Comparison of ENCODE assay signal across 8 cellular contexts in the genomic region with DNA sequence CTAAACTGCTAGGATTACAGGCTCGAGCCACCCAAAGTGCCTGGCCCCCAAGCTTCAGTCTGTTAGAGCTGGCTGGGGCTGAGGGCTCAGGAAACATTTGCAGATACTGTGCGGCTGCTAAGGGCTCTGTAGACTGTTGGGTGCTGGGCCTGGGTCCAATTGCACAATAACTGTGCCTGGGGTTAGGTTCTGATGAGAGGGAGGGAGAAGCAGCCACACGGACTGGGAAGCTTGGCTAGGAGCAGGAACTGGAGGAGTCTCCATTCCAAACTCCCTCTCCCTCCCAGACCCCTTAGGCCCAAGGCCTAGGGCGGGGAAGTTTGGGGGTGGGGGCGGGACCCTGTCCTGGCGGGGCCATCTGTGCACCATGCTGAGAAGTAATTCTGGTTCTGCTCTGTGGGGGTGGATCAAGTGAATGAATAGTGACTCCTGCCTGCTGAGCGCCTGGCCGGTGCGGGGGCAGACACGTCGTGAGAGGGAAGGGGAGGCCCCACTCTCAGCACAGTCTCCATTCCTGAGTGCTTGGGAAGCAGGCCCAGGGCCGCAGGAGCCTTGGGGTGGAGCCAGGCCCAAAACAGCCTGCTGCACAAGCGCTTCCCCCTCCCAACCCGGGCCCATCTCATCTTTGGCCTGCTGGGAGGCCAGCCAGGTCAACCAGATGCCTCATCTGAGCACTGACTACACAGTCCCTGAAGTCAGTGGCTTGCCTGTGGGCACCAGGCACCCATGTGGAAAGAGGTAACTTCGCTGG. TPM values are rescaled to one million over a fixed set of nuclear protein-coding genes. Genes with fewer than 3 reads are reported as not detected.
A peak's percentile ranks its signal among the peaks of the same experiment; 100 is the strongest.
DNase-seq lines count a peak whose midpoint lies in the region; ATAC-seq and TF ChIP-seq lines count a peak whose summit lies in the region.

No MANE protein-coding gene starts in this region.

- no peak overlapping the region for H3K4me3 ChIP-seq in prostate gland

- ATAC-seq in activated T-helper 17 cell treated with anti-CD3 and anti-CD28 coated beads, Interleukin-2, amount 50 U/mL, for 72 hours (replicated peaks): no peak
- ATAC-seq in left cardiac atrium (peak; percentile 78 to 80), GM21786 (IDR thresholded peaks at IDR 0.05; ENCODE audit: unreplicated experiment) (no peak), HG02642 (IDR thresholded peaks at IDR 0.05; ENCODE audit: poor library complexity, unreplicated experiment) (no peak), GM18498 (IDR thresholded peaks at IDR 0.05; ENCODE audit: unreplicated experiment) (no peak)

- H3K27me3 Mint-ChIP-seq in activated CD4-positive, alpha-beta T cell treated with anti-CD3 and anti-CD28 coated beads, Interleukin-2, amount 10 ng/mL, durations not matched to agents 24 days and 14 days: peaks cover 18% of the 10 kb centered on the region
- peaks cover 22% of the 10 kb centered on the region for H3K27me3 Mint-ChIP-seq in activated T-helper 17 cell treated with anti-CD3 and anti-CD28 coated beads, Interleukin-2, amount 50 U/mL, for 72 hours

- no peak for TF ChIP-seq POLR2A in prostate gland (IDR thresholded peaks at IDR 0.05)

- H3K27ac ChIP-seq in prostate gland: peak overlapping the region; percentile 25 to 37

- intact Hi-C loops in activated CD4-positive, alpha-beta T cell treated with anti-CD3 and anti-CD28 coated beads, Interleukin-2, amount 10 ng/mL, durations not matched to agents 24 days and 14 days (cut with micrococcal nuclease): no loop called here
- intact Hi-C loops in left cardiac atrium (cut with DNase I) (no loop called here), prostate gland (cut with DNase I) (no loop called here)

- no peaks in the 10 kb centered on the region for H3K36me3 ChIP-seq in prostate gland

- H3K36me3 Mint-ChIP-seq in activated CD4-positive, alpha-beta T cell treated with anti-CD3 and anti-CD28 coated beads, Interleukin-2, amount 10 ng/mL, durations not matched to agents 24 days and 14 days (ENCODE audit: low read depth): peaks cover 2% of the 10 kb centered on the region
- no peaks in the 10 kb centered on the region for H3K36me3 Mint-ChIP-seq in activated T-helper 17 cell treated with anti-CD3 and anti-CD28 coated beads, Interleukin-2, amount 50 U/mL, for 72 hours (ENCODE audit: low read depth)

- no peak overlapping the region for H3K27ac Mint-ChIP-seq in activated CD4-positive, alpha-beta T cell treated with anti-CD3 and anti-CD28 coated beads, Interleukin-2, amount 10 ng/mL, durations not matched to agents 24 days and 14 days
- H3K27ac Mint-ChIP-seq in activated T-helper 17 cell treated with anti-CD3 and anti-CD28 coated beads, Interleukin-2, amount 50 U/mL, for 72 hours: no peak overlapping the region

- WGBS in prostate gland: 28% methylated on average over 15 of the region's 15 CpGs

- DNase-seq in activated CD4-positive, alpha-beta T cell treated with anti-CD3 and anti-CD28 coated beads, Interleukin-2, amount 10 ng/mL, durations not matched to agents 24 days and 14 days: no peak
- no peak for DNase-seq in activated CD4-positive, alpha-beta T cell treated with anti-CD3 and anti-CD28 coated beads, Interleukin-2, amount 50 U/mL, for 48 hours
- peak; percentile 89 for DNase-seq in left cardiac atrium
- peak; percentile 62 for DNase-seq in prostate gland (ENCODE audit: low spot score)

- no peaks in the 10 kb centered on the region for H3K9me3 ChIP-seq in prostate gland

- H3K4me1 ChIP-seq in prostate gland (replicated peaks): no peaks in the 10 kb centered on the region

- no peak for TF ChIP-seq CTCF in prostate gland (IDR thresholded peaks at IDR 0.05)

- peak overlapping the region; percentile 72 for H3K4me3 Mint-ChIP-seq in activated CD4-positive, alpha-beta T cell treated with anti-CD3 and anti-CD28 coated beads, Interleukin-2, amount 10 ng/mL, durations not matched to agents 24 days and 14 days
- H3K4me3 Mint-ChIP-seq in activated T-helper 17 cell treated with anti-CD3 and anti-CD28 coated beads, Interleukin-2, amount 50 U/mL, for 72 hours: peak overlapping the region; percentile 53

- H3K9me3 Mint-ChIP-seq in activated CD4-positive, alpha-beta T cell treated with anti-CD3 and anti-CD28 coated beads, Interleukin-2, amount 10 ng/mL, durations not matched to agents 24 days and 14 days: peaks cover 5% of the 10 kb centered on the region
- no peaks in the 10 kb centered on the region for H3K9me3 Mint-ChIP-seq in activated T-helper 17 cell treated with anti-CD3 and anti-CD28 coated beads, Interleukin-2, amount 50 U/mL, for 72 hours

- H3K27me3 ChIP-seq in prostate gland (replicated peaks; ENCODE audit: insufficient read depth): no peaks in the 10 kb centered on the region

- peaks cover 14% of the 10 kb centered on the region for H3K4me1 Mint-ChIP-seq in activated CD4-positive, alpha-beta T cell treated with anti-CD3 and anti-CD28 coated beads, Interleukin-2, amount 10 ng/mL, durations not matched to agents 24 days and 14 days
- no peaks in the 10 kb centered on the region for H3K4me1 Mint-ChIP-seq in activated T-helper 17 cell treated with anti-CD3 and anti-CD28 coated beads, Interleukin-2, amount 50 U/mL, for 72 hours

RNA-seq across cellular contexts. Expression of a gene that starts 1.5 kb away (rescaled TPM):
- 3.2 and 4.5 TPM in 2 replicates for total RNA-seq in activated CD4-positive, alpha-beta T cell treated with anti-CD3 and anti-CD28 coated beads, Interleukin-2, amount 10 ng/mL, durations not matched to agents 24 days and 14 days
- total RNA-seq in activated T-helper 17 cell treated with anti-CD3 and anti-CD28 coated beads, Interleukin-2, amount 50 U/mL, for 72 hours: 1 to 10 TPM in 1 of 2 donors, under 1 TPM in 1; 0.69 to 1.4 TPM
- 10 to 100 TPM; 88.1 to 95.0 TPM for total RNA-seq in left cardiac atrium
- total RNA-seq in prostate gland: 100 to 1,000 TPM in 1 of 2 donors, 10 to 100 TPM in 1; 59.4 to 228 TPM

Comparison
In these comparisons a context has a peak if more than half of its experiments do, and no peak if none do; other contexts are left out.
1. DNase-seq: peak in left cardiac atrium (single experiment) and prostate gland (single experiment); none in activated CD4-positive, alpha-beta T cell treated with anti-CD3 and anti-CD28 coated beads, Interleukin-2, amount 10 ng/mL, durations not matched to agents 24 days and 14 days (single experiment) and activated CD4-positive, alpha-beta T cell treated with anti-CD3 and anti-CD28 coated beads, Interleukin-2, amount 50 U/mL, for 48 hours (0 of 2).
2. ATAC-seq: peak in left cardiac atrium (2 of 2); none in activated T-helper 17 cell treated with anti-CD3 and anti-CD28 coated beads, Interleukin-2, amount 50 U/mL, for 72 hours (single experiment), GM21786 (single experiment), HG02642 (single experiment) and GM18498 (single experiment).
3. RNA of a gene that starts 1.5 kb away (total RNA-seq): 59.4 to 228 TPM in prostate gland and 88.1 to 95.0 TPM in left cardiac atrium; 3.2 to 4.5 TPM in activated CD4-positive, alpha-beta T cell treated with anti-CD3 and anti-CD28 coated beads, Interleukin-2, amount 10 ng/mL, durations not matched to agents 24 days and 14 days and 0.69 to 1.4 TPM in activated T-helper 17 cell treated with anti-CD3 and anti-CD28 coated beads, Interleukin-2, amount 50 U/mL, for 72 hours; every median in the first group is over 10 times any median in the second.